Comparison of ENCODE assay signal across 8 cellular contexts in genomic region chr12:113103756-113104450, GRCh38. TPM values are rescaled to one million over a fixed set of nuclear protein-coding genes. Genes with fewer than 3 reads are reported as not detected.
DNase-seq lines count a peak whose midpoint lies in the region; ATAC-seq and TF ChIP-seq lines count a peak whose summit lies in the region.

No MANE protein-coding gene starts in this region.

- H3K36me3 ChIP-seq in spleen: no peaks in the 10 kb centered on the region
- H3K36me3 ChIP-seq in psoas muscle (ENCODE audit: insufficient read depth in 1 of 2, low read depth in 1 of 2): no peaks in the 10 kb centered on the region

- H3K27me3 ChIP-seq in spleen (replicated peaks in 1 of 7) (peaks cover 0 to 17% (median 0%) of the 10 kb centered on the region in 7 donors), psoas muscle (ENCODE audit: insufficient read depth in 3 of 3, low read length in 2 of 3) (peaks cover 0 to 23% (median 2%) of the 10 kb centered on the region in 3 donors)

- no peak for TF ChIP-seq POLR2A in spleen (IDR thresholded peaks at IDR 0.05)

- no peaks in the 10 kb centered on the region for H3K9me3 ChIP-seq in spleen
- no peaks in the 10 kb centered on the region for H3K9me3 ChIP-seq in psoas muscle

- in situ Hi-C loops in GM13976 (cut with MboI; ENCODE audit: low sequenced_read_pairs, unreplicated experiment): no loop called here

- peak; percentile 76 for DNase-seq in GM13976 (ENCODE audit: low spot score)
- DNase-seq in activated CD4-positive, CD25-positive, alpha-beta regulatory T cell treated with anti-CD3 and anti-CD28 coated beads, Interleukin-2, amount 50 U/mL, for 16 hours (ENCODE audit: low read depth, low spot score): peak; percentile 17
- DNase-seq in spleen: peak; percentile 89
- DNase-seq in psoas muscle: no peak

- intact Hi-C loops in spleen (cut with DNase I; ENCODE audit: low total_unique reads) (no loop called here), psoas muscle (cut with DNase I) (no loop called here)

- peak overlapping the region in 6 of 8 donors; percentile 17 to 69 (median 32) for H3K4me3 ChIP-seq in spleen
- no peak overlapping the region for H3K4me3 ChIP-seq in psoas muscle

- WGBS in spleen, 5 donors: 5 to 11% (median 6%) methylated on average over 37 to 43 of the region's 43 CpGs
- WGBS in psoas muscle, 3 donors: 3 to 4% (median 3%) methylated on average over 40 to 43 of the region's 43 CpGs

- H3K4me1 ChIP-seq in spleen (peaks cover 0 to 27% (median 12%) of the 10 kb centered on the region in 6 donors), psoas muscle (no peaks in the 10 kb centered on the region)

- no peak for ATAC-seq in psoas muscle
- no peak for ATAC-seq in HG02840 (IDR thresholded peaks at IDR 0.05; ENCODE audit: low FRiP score, unreplicated experiment)
- no peak for ATAC-seq in GM21529 (IDR thresholded peaks at IDR 0.05; ENCODE audit: unreplicated experiment)
- ATAC-seq in GM18520 (IDR thresholded peaks at IDR 0.05; ENCODE audit: unreplicated experiment): no peak

- H3K27ac ChIP-seq in cingulate gyrus (ENCODE audit: low read depth, low read length) (peak overlapping the region; percentile 19), spleen (peak overlapping the region in 2 of 8 donors; percentile 29 to 41), psoas muscle (no peak overlapping the region)

- TF ChIP-seq CTCF in GM13976 (IDR thresholded peaks at IDR 0.05; ENCODE audit: borderline replicate concordance, control extremely low read depth, extremely low read depth, insufficient read depth, missing control alignments) (no peak), spleen (IDR thresholded peaks at IDR 0.05 in 8 of 11, conservative IDR thresholded peaks at IDR 0.05 in 3 of 11) (peak in 1 of 11 experiments; percentile 22), psoas muscle (IDR thresholded peaks at IDR 0.05) (no peak)

RNA-seq across cellular contexts. Expression of gene RASAL1, which starts 31.7 kb away (rescaled TPM):
- total RNA-seq in spleen: 1 to 10 TPM in 1 of 7 donors, under 1 TPM in 4, not detected in 2; 0.13 to 1.7 (median 0.57) TPM
- 1 to 10 TPM in 1 of 3 donors, under 1 TPM in 2; 0.58 to 1.1 (median 0.91) TPM for polyA plus RNA-seq in spleen
- under 1 TPM in 1 of 4 donors, not detected in 3; 0.89 TPM for total RNA-seq in psoas muscle
- not detected for polyA plus RNA-seq in psoas muscle

RNA-seq across cellular contexts. Expression of gene CFAP73, which starts 45.6 kb away (rescaled TPM):
- total RNA-seq in spleen (not detected), psoas muscle (not detected)
- polyA plus RNA-seq in spleen (under 1 TPM; 0.64 to 0.71 (median 0.70) TPM), psoas muscle (under 1 TPM; 0.17 to 0.35 (median 0.30) TPM)

RNA-seq across cellular contexts. Expression of gene DTX1, which starts 47.4 kb away (rescaled TPM):
- total RNA-seq in spleen (100 to 1,000 TPM in 2 of 7 donors, 10 to 100 TPM in 5; 54.6 to 141 (median 76.1) TPM), psoas muscle (1 to 10 TPM in 2 of 4 donors, under 1 TPM in 2; 0.49 to 2.4 (median 1.2) TPM)
- polyA plus RNA-seq in spleen (100 to 1,000 TPM in 1 of 3 donors, 10 to 100 TPM in 2; 53.4 to 102 (median 96.7) TPM), psoas muscle (under 1 TPM; 0.59 to 0.86 (median 0.69) TPM)

Comparison
In these comparisons a context has a peak if more than half of its experiments do, and no peak if none do; other contexts are left out.
1. DNase-seq: peak in GM13976 (single experiment), activated CD4-positive, CD25-positive, alpha-beta regulatory T cell treated with anti-CD3 and anti-CD28 coated beads, Interleukin-2, amount 50 U/mL, for 16 hours (single experiment) and spleen (single experiment); none in psoas muscle (0 of 2).
2. RNA of gene DTX1, which starts 47.4 kb away (total RNA-seq): 54.6 to 141 TPM in spleen; 0.49 to 2.4 TPM in psoas muscle; every median in the first group is over 10 times any median in the second.